In the genomic region with DNA sequence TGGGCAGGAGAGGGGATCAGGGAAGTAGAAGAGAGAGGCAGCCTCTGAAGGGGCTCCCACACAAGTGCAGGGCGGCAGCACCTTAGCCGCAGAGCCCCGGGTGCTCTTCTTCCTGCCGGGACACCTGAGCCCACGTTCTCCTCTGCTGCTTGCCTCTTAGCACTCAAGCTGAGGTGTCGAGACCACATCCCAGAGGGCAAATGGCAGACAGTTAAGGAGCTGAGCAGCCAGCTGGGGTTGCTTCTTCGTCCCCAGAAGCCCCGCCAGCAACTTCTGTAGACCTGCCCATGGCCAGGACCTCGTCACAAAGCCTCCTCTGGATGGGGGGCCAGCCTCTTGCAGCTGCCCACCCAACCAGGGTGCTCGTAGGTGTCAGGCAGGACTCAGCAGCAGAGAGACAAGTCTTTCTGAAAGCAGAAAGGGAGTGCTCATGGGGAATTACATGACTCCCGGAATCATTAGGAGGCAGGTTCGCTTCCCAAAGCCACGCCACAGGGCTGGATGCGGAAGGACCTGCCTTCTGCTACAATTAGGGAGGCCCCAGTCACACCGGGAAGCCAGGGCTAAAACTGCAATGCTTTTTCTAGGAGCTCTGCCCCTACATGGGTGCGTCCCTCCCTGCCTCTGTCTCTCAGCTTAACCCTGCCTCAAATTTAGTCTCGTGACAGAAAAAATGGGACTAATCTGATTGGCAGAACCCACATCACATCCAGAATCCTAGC, we compare ENCODE assay signal across 11 cellular contexts.
A peak's percentile ranks its signal among the peaks of the same experiment; 100 is the strongest.
DNase-seq lines count a peak whose midpoint lies in the region; ATAC-seq and TF ChIP-seq lines count a peak whose summit lies in the region.
"Had no signal": no experiment of that assay in that cellular context is flagged by ENCODE, and none has a peak within 500 bp of the region (broad histone marks: within the 10 kb centered on the region; RNA-seq: fewer than 3 reads in every experiment).

No MANE protein-coding gene starts in this region.

- DNase-seq in activated CD4-positive, alpha-beta T cell treated with anti-CD3 and anti-CD28 coated beads for 36 hours: peak; percentile 45
- no peak for DNase-seq in activated CD4-positive, alpha-beta T cell treated with anti-CD3 and anti-CD28 coated beads for 1 hour
- peak; percentile 26 for DNase-seq in activated CD4-positive, alpha-beta memory T cell treated with anti-CD3 and anti-CD28 coated beads, Interleukin-2, amount 10 ng/mL, durations not matched to agents 7 days and 5 days
- peak; percentile 57 to 66 (median 60) for DNase-seq in effector memory CD8-positive, alpha-beta T cell
- no peak for DNase-seq in progenitor cell of endocrine pancreas (ENCODE audit: low spot score, unreplicated experiment)
- DNase-seq in NCI-H748 (lab: John Stamatoyannopoulos, UW; ENCODE audit: unreplicated experiment): no peak
- DNase-seq in NCI-H1092 (lab: John Stamatoyannopoulos, UW): no peak
- DNase-seq: DMS79 treated with DMSO at 0.1 percent for 48 hours, PC-3 had no signal

- H3K4me1 Mint-ChIP-seq in activated CD4-positive, alpha-beta T cell treated with anti-CD3 and anti-CD28 coated beads for 36 hours: peaks cover 54% of the 10 kb centered on the region
- peaks cover 40% of the 10 kb centered on the region for H3K4me1 Mint-ChIP-seq in activated CD4-positive, alpha-beta memory T cell treated with anti-CD3 and anti-CD28 coated beads, Interleukin-2, amount 10 ng/mL, durations not matched to agents 7 days and 5 days
- peaks cover 49 to 57% of the 10 kb centered on the region in 2 donors for H3K4me1 Mint-ChIP-seq in effector memory CD8-positive, alpha-beta T cell (ENCODE audit: low read depth in 2 of 2)
- peaks cover 41% of the 10 kb centered on the region for H3K4me1 Mint-ChIP-seq in progenitor cell of endocrine pancreas (ENCODE audit: low read depth)

- no peak for TF ChIP-seq CTCF in progenitor cell of endocrine pancreas (IDR thresholded peaks at IDR 0.05; ENCODE audit: unreplicated experiment)

- H3K4me3 Mint-ChIP-seq in activated CD4-positive, alpha-beta T cell treated with anti-CD3 and anti-CD28 coated beads for 36 hours: no peak overlapping the region
- no peak overlapping the region for H3K4me3 Mint-ChIP-seq in activated CD4-positive, alpha-beta memory T cell treated with anti-CD3 and anti-CD28 coated beads, Interleukin-2, amount 10 ng/mL, durations not matched to agents 7 days and 5 days
- H3K4me3 Mint-ChIP-seq in effector memory CD8-positive, alpha-beta T cell: peak overlapping the region; percentile 29 to 74
- no peak overlapping the region for H3K4me3 Mint-ChIP-seq in progenitor cell of endocrine pancreas (ENCODE audit: low read depth)
- H3K4me3 Mint-ChIP-seq: memory B cell had no signal

- POLR2A ChIA-PET in activated CD4-positive, alpha-beta T cell treated with anti-CD3 and anti-CD28 coated beads for 36 hours (lab: Charles Lee): no interaction called here
- POLR2A ChIA-PET in activated CD4-positive, alpha-beta memory T cell treated with anti-CD3 and anti-CD28 coated beads, Interleukin-2, amount 10 ng/mL, durations not matched to agents 7 days and 5 days (lab: Charles Lee): interaction anchor here (1.0 to 3.2 kb wide), 4 partner anchors 9 to 56 kb away, joined by 3 to 12 read pairs (median 4); no protein-coding TSS in a partner anchor

- H3K27me3 Mint-ChIP-seq in activated CD4-positive, alpha-beta T cell treated with anti-CD3 and anti-CD28 coated beads for 36 hours: no peaks in the 10 kb centered on the region
- H3K27me3 Mint-ChIP-seq in activated CD4-positive, alpha-beta memory T cell treated with anti-CD3 and anti-CD28 coated beads, Interleukin-2, amount 10 ng/mL, durations not matched to agents 7 days and 5 days: peaks cover 16% of the 10 kb centered on the region
- H3K27me3 Mint-ChIP-seq in effector memory CD8-positive, alpha-beta T cell: no peaks in the 10 kb centered on the region
- H3K27me3 Mint-ChIP-seq in progenitor cell of endocrine pancreas: peaks cover 2% of the 10 kb centered on the region

- CTCF ChIA-PET in activated CD4-positive, alpha-beta T cell treated with anti-CD3 and anti-CD28 coated beads for 36 hours (lab: Charles Lee): interaction anchor here (0.6 to 2.9 kb wide), 7 partner anchors 10 to 465 kb away, joined by 3 to 13 read pairs (median 3); no protein-coding TSS in a partner anchor
- CTCF ChIA-PET in activated CD4-positive, alpha-beta memory T cell treated with anti-CD3 and anti-CD28 coated beads, Interleukin-2, amount 10 ng/mL, durations not matched to agents 7 days and 5 days (lab: Charles Lee): interaction anchor here (2.5 kb wide), 1 partner anchor 9 kb away, joined by 9 read pairs; no protein-coding TSS in a partner anchor

- peaks cover 10% of the 10 kb centered on the region for H3K9me3 Mint-ChIP-seq in activated CD4-positive, alpha-beta T cell treated with anti-CD3 and anti-CD28 coated beads for 36 hours (ENCODE audit: low read depth)
- H3K9me3 Mint-ChIP-seq in activated CD4-positive, alpha-beta memory T cell treated with anti-CD3 and anti-CD28 coated beads, Interleukin-2, amount 10 ng/mL, durations not matched to agents 7 days and 5 days: peaks cover 8% of the 10 kb centered on the region
- peaks cover 6 to 7% of the 10 kb centered on the region in 2 donors for H3K9me3 Mint-ChIP-seq in effector memory CD8-positive, alpha-beta T cell
- peaks cover 10% of the 10 kb centered on the region for H3K9me3 Mint-ChIP-seq in progenitor cell of endocrine pancreas (ENCODE audit: low read depth)

- H3K27ac Mint-ChIP-seq in activated CD4-positive, alpha-beta T cell treated with anti-CD3 and anti-CD28 coated beads for 36 hours: no peak overlapping the region
- H3K27ac Mint-ChIP-seq in activated CD4-positive, alpha-beta memory T cell treated with anti-CD3 and anti-CD28 coated beads, Interleukin-2, amount 10 ng/mL, durations not matched to agents 7 days and 5 days: no peak overlapping the region
- peak overlapping the region; percentile 15 to 86 for H3K27ac Mint-ChIP-seq in effector memory CD8-positive, alpha-beta T cell
- H3K27ac Mint-ChIP-seq in progenitor cell of endocrine pancreas: peak overlapping the region; percentile 46
- H3K27ac Mint-ChIP-seq: memory B cell had no signal

- peaks cover 11% of the 10 kb centered on the region for H3K36me3 Mint-ChIP-seq in activated CD4-positive, alpha-beta T cell treated with anti-CD3 and anti-CD28 coated beads for 36 hours (ENCODE audit: low read depth)
- peaks cover 6% of the 10 kb centered on the region for H3K36me3 Mint-ChIP-seq in activated CD4-positive, alpha-beta memory T cell treated with anti-CD3 and anti-CD28 coated beads, Interleukin-2, amount 10 ng/mL, durations not matched to agents 7 days and 5 days (ENCODE audit: low read depth)
- no peaks in the 10 kb centered on the region for H3K36me3 Mint-ChIP-seq in effector memory CD8-positive, alpha-beta T cell (ENCODE audit: insufficient read depth)
- H3K36me3 Mint-ChIP-seq in progenitor cell of endocrine pancreas (ENCODE audit: insufficient read depth): peaks cover 6% of the 10 kb centered on the region

- ATAC-seq in activated CD4-positive, alpha-beta T cell treated with anti-CD3 and anti-CD28 coated beads for 36 hours: peak; percentile 49
- ATAC-seq in effector memory CD8-positive, alpha-beta T cell (replicated peaks): peak; percentile 95
- no peak for ATAC-seq in GM21526 (IDR thresholded peaks at IDR 0.05; ENCODE audit: low FRiP score, unreplicated experiment)
- ATAC-seq: PC-3 had no signal

- intact Hi-C loops in activated CD4-positive, alpha-beta T cell treated with anti-CD3 and anti-CD28 coated beads for 36 hours (cut with DNase I, micrococcal nuclease): loop anchor here in 1 of 2 experiments (10.0 kb wide), 1 partner anchor 95 kb away; no protein-coding TSS in a partner anchor

Comparison
In these comparisons a context has a peak if more than half of its experiments do, and no peak if none do; other contexts are left out.
1. DNase-seq: peak in activated CD4-positive, alpha-beta T cell treated with anti-CD3 and anti-CD28 coated beads for 36 hours (single experiment), activated CD4-positive, alpha-beta memory T cell treated with anti-CD3 and anti-CD28 coated beads, Interleukin-2, amount 10 ng/mL, durations not matched to agents 7 days and 5 days (single experiment) and effector memory CD8-positive, alpha-beta T cell (3 of 3); none in activated CD4-positive, alpha-beta T cell treated with anti-CD3 and anti-CD28 coated beads for 1 hour (single experiment), progenitor cell of endocrine pancreas (single experiment), NCI-H748 (single experiment) and NCI-H1092 (single experiment).
2. H3K27ac Mint-ChIP-seq: peak in effector memory CD8-positive, alpha-beta T cell (2 of 2) and progenitor cell of endocrine pancreas (single experiment); none in activated CD4-positive, alpha-beta T cell treated with anti-CD3 and anti-CD28 coated beads for 36 hours (single experiment) and activated CD4-positive, alpha-beta memory T cell treated with anti-CD3 and anti-CD28 coated beads, Interleukin-2, amount 10 ng/mL, durations not matched to agents 7 days and 5 days (single experiment).
3. H3K4me3 Mint-ChIP-seq: peak in effector memory CD8-positive, alpha-beta T cell (2 of 2); none in activated CD4-positive, alpha-beta T cell treated with anti-CD3 and anti-CD28 coated beads for 36 hours (single experiment), activated CD4-positive, alpha-beta memory T cell treated with anti-CD3 and anti-CD28 coated beads, Interleukin-2, amount 10 ng/mL, durations not matched to agents 7 days and 5 days (single experiment) and progenitor cell of endocrine pancreas (single experiment).